Comparison of ENCODE assay signal across 10 cellular contexts in genomic region chr21:14533555-14534400, GRCh38. TPM values are rescaled to one million over a fixed set of nuclear protein-coding genes. Genes with fewer than 3 reads are reported as not detected.
A peak's percentile ranks its signal among the peaks of the same experiment; 100 is the strongest.
DNase-seq lines count a peak whose midpoint lies in the region; ATAC-seq, FAIRE-seq and TF ChIP-seq lines count a peak whose summit lies in the region.
"Had no signal": no experiment of that assay in that cellular context is flagged by ENCODE, and none has a peak within 500 bp of the region (broad histone marks: within the 10 kb centered on the region; RNA-seq: fewer than 3 reads in every experiment).

No MANE protein-coding gene starts in this region.

- no peak for TF ChIP-seq POLR2A in adrenal gland (IDR thresholded peaks at IDR 0.05)

- H3K4me3 ChIP-seq in effector memory CD4-positive, alpha-beta T cell (ENCODE audit: insufficient read depth, low read depth, low read length, poor library complexity, severe bottlenecking): peak overlapping the region; percentile 15
- no peak overlapping the region for H3K4me3 ChIP-seq in adrenal gland
- H3K4me3 ChIP-seq: pancreas, SK-N-MC had no signal

- H3K9me3 ChIP-seq in effector memory CD4-positive, alpha-beta T cell (ENCODE audit: control insufficient read depth, low read length): no peaks in the 10 kb centered on the region
- H3K9me3 ChIP-seq in adrenal gland (replicated peaks in 1 of 3): no peaks in the 10 kb centered on the region
- H3K9me3 ChIP-seq: pancreas had no signal

- FAIRE-seq in urothelium cell line (lab: Jason Lieb, UNC): no peak
- FAIRE-seq in D721Med (lab: Jason Lieb, UNC): no peak
- FAIRE-seq: pancreas had no signal

- no peaks in the 10 kb centered on the region for H3K27me3 ChIP-seq in effector memory CD4-positive, alpha-beta T cell (replicated peaks; ENCODE audit: control insufficient read depth, insufficient read depth, low read length, poor library complexity, severe bottlenecking)
- no peaks in the 10 kb centered on the region for H3K27me3 ChIP-seq in adrenal gland
- H3K27me3 ChIP-seq: pancreas had no signal

- H3K27ac ChIP-seq in effector memory CD4-positive, alpha-beta T cell (ENCODE audit: insufficient read depth, low read length, poor library complexity, severe bottlenecking): peak overlapping the region; percentile 95
- no peak overlapping the region for H3K27ac ChIP-seq in adrenal gland
- H3K27ac ChIP-seq: pancreas, SK-N-MC had no signal

- peak; percentile 73 for DNase-seq in M059J (ENCODE audit: low read depth)
- DNase-seq in effector memory CD4-positive, alpha-beta T cell: peak; percentile 29 to 48 (median 36)
- peak; percentile 22 for DNase-seq in urothelium cell line (ENCODE audit: low spot score)
- DNase-seq in D721Med (ENCODE audit: insufficient read length, low spot score): no peak
- DNase-seq in adrenal gland: no peak
- no peak for DNase-seq in NCI-H774 (lab: John Stamatoyannopoulos, UW)
- DNase-seq: pancreas had no signal

- peaks cover 9% of the 10 kb centered on the region for H3K36me3 ChIP-seq in effector memory CD4-positive, alpha-beta T cell (ENCODE audit: control insufficient read depth, insufficient read depth, low read length)
- H3K36me3 ChIP-seq in adrenal gland (replicated peaks in 1 of 2): no peaks in the 10 kb centered on the region
- H3K36me3 ChIP-seq: pancreas had no signal

- peak; percentile 95 for ATAC-seq in GM18502 (IDR thresholded peaks at IDR 0.05; ENCODE audit: poor library complexity, unreplicated experiment)
- ATAC-seq in GM21786 (IDR thresholded peaks at IDR 0.05; ENCODE audit: unreplicated experiment): peak; percentile 91

- intact Hi-C loops in adrenal gland (cut with DNase I): no loop called here

- WGBS in adrenal gland, 4 donors: 67 to 77% (median 72%) methylated on average over 5 of the region's 5 CpGs

- TF ChIP-seq CTCF in D721Med (IDR thresholded peaks at IDR 0.05; ENCODE audit: insufficient read depth, missing control alignments): no peak
- TF ChIP-seq CTCF in adrenal gland (IDR thresholded peaks at IDR 0.05): no peak

- peaks cover 29% of the 10 kb centered on the region for H3K4me1 ChIP-seq in effector memory CD4-positive, alpha-beta T cell (ENCODE audit: control insufficient read depth, insufficient read depth, low read length, poor library complexity, severe bottlenecking)
- H3K4me1 ChIP-seq in adrenal gland (replicated peaks in 1 of 2): peaks cover 0 to 4% of the 10 kb centered on the region in 2 donors
- H3K4me1 ChIP-seq: pancreas had no signal

RNA-seq across cellular contexts. Expression of gene SAMSN1, which starts 12.3 kb away (rescaled TPM):
- 0.32 TPM in 1 of 2 replicates, not detected in the other for total RNA-seq in M059J (2014; rRNA removed; shearing (Covaris generic))
- total RNA-seq in adrenal gland: 10 to 100 TPM in 3 of 8 donors, 1 to 10 TPM in 5; 1.4 to 15.3 (median 7.8) TPM
- 1 to 10 TPM; 4.0 to 7.6 (median 5.4) TPM for polyA plus RNA-seq in adrenal gland

Comparison
In these comparisons a context has a peak if more than half of its experiments do, and no peak if none do; other contexts are left out.
1. DNase-seq: peak in M059J (single experiment), effector memory CD4-positive, alpha-beta T cell (3 of 3) and urothelium cell line (single experiment); none in D721Med (single experiment), adrenal gland (0 of 7) and NCI-H774 (single experiment).